1 cellular context compared by ENCODE assay signal in genomic region chr2:139867601-139868226, GRCh38.
TF ChIP-seq lines count a peak whose summit lies in the region.

No MANE protein-coding gene starts in this region.

TF ChIP-seq in SK-N-SH treated with all-trans-retinoic acid at 6 μM for 48 hours, 23 proteins besides CTCF, POLR2A, EP300 and RAD21 (continued from another document):
- no peak for TF ChIP-seq POU6F1 (CRISPR knock-in tag; IDR thresholded peaks at IDR 0.05; ENCODE audit: borderline replicate concordance, low read depth)
- no peak for TF ChIP-seq ZFP3 (CRISPR knock-in tag; IDR thresholded peaks at IDR 0.05)
- TF ChIP-seq CSRNP3 (CRISPR knock-in tag; IDR thresholded peaks at IDR 0.05), result no peak
- TF ChIP-seq SNAI2 (CRISPR knock-in tag; IDR thresholded peaks at IDR 0.05), result no peak
TF ChIP-seq in SK-N-SH treated with all-trans-retinoic acid at 6 μM for 48 hours: peak in this region for 0.
